8 cellular contexts compared by ENCODE assay signal in genomic region chr7:41943098-41943577, GRCh38.
DNase-seq lines count a peak whose midpoint lies in the region; ATAC-seq and TF ChIP-seq lines count a peak whose summit lies in the region.

No MANE protein-coding gene starts in this region.

- H3K4me3 ChIP-seq in HAP-1 (no peak overlapping the region), Loucy (ENCODE audit: low read length, poor library complexity, severe bottlenecking) (no peak overlapping the region), left ventricle myocardium inferior (peak overlapping the region; percentile 44), psoas muscle (no peak overlapping the region)

- H3K4me1 ChIP-seq in HAP-1 (no peaks in the 10 kb centered on the region), Loucy (ENCODE audit: insufficient read depth, low read length, poor library complexity, severe bottlenecking) (no peaks in the 10 kb centered on the region), left ventricle myocardium inferior (peaks cover 12% of the 10 kb centered on the region), psoas muscle (no peaks in the 10 kb centered on the region)

- intact Hi-C loops in left ventricle myocardium inferior (cut with micrococcal nuclease), result loop anchor here (5.0 kb wide), 1 partner anchor 899 kb away; no protein-coding TSS in a partner anchor
- intact Hi-C loops in psoas muscle (cut with DNase I), result loop anchor here (2.0 to 5.0 kb wide), 6 partner anchors 34 to 1319 kb away; no protein-coding TSS in a partner anchor

- H3K27me3 Mint-ChIP-seq in activated naive CD8-positive, alpha-beta T cell treated with anti-CD3 and anti-CD28 coated beads, Interleukin-2, amount 50 U/mL, for 24 hours, result peaks cover 25% of the 10 kb centered on the region

- peak overlapping the region; percentile 36 for H3K4me2 ChIP-seq in Loucy (ENCODE audit: low read depth, low read length, poor library complexity, severe bottlenecking)

- DNase-seq in GM10248 (ENCODE audit: extremely low spot score), result peak; percentile 82
- DNase-seq in HAP-1 (ENCODE audit: low spot score in 2 of 2), result peak; percentile 58 to 87
- peak; percentile 6 to 62 for DNase-seq in SW 1271 (lab: John Stamatoyannopoulos, UW)
- DNase-seq in activated naive CD8-positive, alpha-beta T cell treated with anti-CD3 and anti-CD28 coated beads, Interleukin-2, amount 50 U/mL, for 24 hours, result peak; percentile 84
- peak; percentile 81 for DNase-seq in left ventricle myocardium inferior
- DNase-seq in psoas muscle, result peak; percentile 79 to 88
- DNase-seq in NCI-H187 treated with DMSO at 0.1 percent for 48 hours (lab: John Stamatoyannopoulos, UW), result no peak

- no peaks in the 10 kb centered on the region for H4K20me1 ChIP-seq in Loucy (ENCODE audit: insufficient read depth, low read length, poor library complexity, severe bottlenecking)

- H3K9me3 ChIP-seq in HAP-1 (no peaks in the 10 kb centered on the region), Loucy (ENCODE audit: insufficient read depth, low read depth, low read length) (no peaks in the 10 kb centered on the region), left ventricle myocardium inferior (replicated peaks) (no peaks in the 10 kb centered on the region), psoas muscle (no peaks in the 10 kb centered on the region)

- H3K9ac ChIP-seq in Loucy (ENCODE audit: low read depth, low read length, poor library complexity, severe bottlenecking), result no peak overlapping the region

- no peak overlapping the region for H3K27ac Mint-ChIP-seq in activated naive CD8-positive, alpha-beta T cell treated with anti-CD3 and anti-CD28 coated beads, Interleukin-2, amount 50 U/mL, for 24 hours

- H2AFZ ChIP-seq in Loucy (ENCODE audit: low read length), result peak overlapping the region; percentile 89

- WGBS in psoas muscle, 3 donors, result 0 to 1% (median 1%) methylated on average over 16 of the region's 16 CpGs

- no peaks in the 10 kb centered on the region for H3K27me3 ChIP-seq in HAP-1 (ENCODE audit: low read depth)
- no peaks in the 10 kb centered on the region for H3K27me3 ChIP-seq in Loucy (ENCODE audit: insufficient read depth, low read length, poor library complexity, severe bottlenecking)
- H3K27me3 ChIP-seq in left ventricle myocardium inferior (ENCODE audit: low read depth), result peaks cover 41% of the 10 kb centered on the region
- H3K27me3 ChIP-seq in psoas muscle (ENCODE audit: insufficient read depth in 3 of 3, low read length in 2 of 3), result no peaks in the 10 kb centered on the region

- CTCF ChIA-PET in GM10248 (lab: Yijun Ruan, JAX), result interaction anchor here (0.7 to 7.7 kb wide), 40 partner anchors 8 to 1895 kb away, joined by 3 to 139 read pairs (median 4); no protein-coding TSS in a partner anchor

- POLR2A ChIA-PET in GM10248 (lab: Yijun Ruan, JAX), result no interaction called here

- H3K27ac ChIP-seq in left ventricle myocardium inferior (replicated peaks) (no peak overlapping the region), psoas muscle (no peak overlapping the region)

- no peaks in the 10 kb centered on the region for H3F3A ChIP-seq in Loucy (ENCODE audit: low read depth)

- H3K36me3 ChIP-seq in HAP-1 (replicated peaks) (no peaks in the 10 kb centered on the region), Loucy (ENCODE audit: insufficient read depth, low read length) (no peaks in the 10 kb centered on the region), left ventricle myocardium inferior (no peaks in the 10 kb centered on the region), psoas muscle (ENCODE audit: insufficient read depth in 1 of 2, low read depth in 1 of 2) (no peaks in the 10 kb centered on the region)

- no peaks in the 10 kb centered on the region for H3K79me2 ChIP-seq in Loucy (ENCODE audit: insufficient read depth, low read length)

- in situ Hi-C loops in HAP-1 (cut with MboI; ENCODE audit: low sequenced_read_pairs), result no loop called here

- no peaks in the 10 kb centered on the region for H3K36me3 Mint-ChIP-seq in activated naive CD8-positive, alpha-beta T cell treated with anti-CD3 and anti-CD28 coated beads, Interleukin-2, amount 50 U/mL, for 24 hours (ENCODE audit: low read depth)

- no peaks in the 10 kb centered on the region for H3K9me3 Mint-ChIP-seq in activated naive CD8-positive, alpha-beta T cell treated with anti-CD3 and anti-CD28 coated beads, Interleukin-2, amount 50 U/mL, for 24 hours

- peak overlapping the region; percentile 9 for H3K4me3 Mint-ChIP-seq in activated naive CD8-positive, alpha-beta T cell treated with anti-CD3 and anti-CD28 coated beads, Interleukin-2, amount 50 U/mL, for 24 hours

- ATAC-seq in activated naive CD8-positive, alpha-beta T cell treated with anti-CD3 and anti-CD28 coated beads, Interleukin-2, amount 50 U/mL, for 24 hours, result peak; percentile 78
- peak; percentile 88 to 95 (median 92) for ATAC-seq in psoas muscle

- peak; percentile 98 for TF ChIP-seq CTCF in GM10248 (IDR thresholded peaks at IDR 0.05; ENCODE audit: control extremely low read depth, extremely low read depth, low read depth, missing control alignments)
- TF ChIP-seq CTCF in Loucy (conservative IDR thresholded peaks at IDR 0.05; ENCODE audit: low read length), result peak; percentile 94
- peak; percentile 97 for TF ChIP-seq CTCF in left ventricle myocardium inferior (IDR thresholded peaks at IDR 0.05; ENCODE audit: borderline replicate concordance)
- TF ChIP-seq CTCF in psoas muscle (IDR thresholded peaks at IDR 0.05), result peak; percentile 99

- H3K4me1 Mint-ChIP-seq in activated naive CD8-positive, alpha-beta T cell treated with anti-CD3 and anti-CD28 coated beads, Interleukin-2, amount 50 U/mL, for 24 hours, result peaks cover 5% of the 10 kb centered on the region

- no peaks in the 10 kb centered on the region for H3K9me2 ChIP-seq in Loucy (replicated peaks; ENCODE audit: low read depth, low read length)
